Comparison of ENCODE assay signal across 13 cellular contexts in the genomic region with DNA sequence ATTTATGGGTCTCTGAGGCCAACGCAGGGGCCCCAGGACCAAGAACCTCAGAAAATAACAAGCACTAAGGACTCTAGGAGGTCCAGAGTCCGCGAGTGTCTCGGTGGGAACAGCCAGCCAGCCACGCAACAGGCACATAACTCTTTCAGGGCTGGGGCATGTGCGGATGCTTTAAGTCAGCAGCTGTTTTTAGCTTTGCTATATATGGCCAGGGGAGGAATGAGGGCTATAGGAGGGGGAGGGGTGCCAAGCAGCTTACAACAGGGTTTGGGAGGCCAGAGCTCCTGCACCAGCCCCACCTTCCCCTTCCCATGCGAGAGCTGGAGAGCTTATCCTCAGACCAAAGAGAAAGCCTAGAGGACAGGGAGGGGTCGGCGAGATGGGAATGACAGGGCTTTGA. TPM values are rescaled to one million over a fixed set of nuclear protein-coding genes. Genes with fewer than 3 reads are reported as not detected.
DNase-seq lines count a peak whose midpoint lies in the region; ATAC-seq and TF ChIP-seq lines count a peak whose summit lies in the region.
"Had no signal": no experiment of that assay in that cellular context is flagged by ENCODE, and none has a peak within 500 bp of the region (broad histone marks: within the 10 kb centered on the region; RNA-seq: fewer than 3 reads in every experiment).

No MANE protein-coding gene starts in this region.

- ATAC-seq in GM21737 (IDR thresholded peaks at IDR 0.05; ENCODE audit: unreplicated experiment) = no peak
- ATAC-seq: activated naive CD4-positive, alpha-beta T cell treated with anti-CD3 and anti-CD28 coated beads, Interleukin-2, amount 50 U/mL, for 72 hours; K562; naive thymus-derived CD4-positive, alpha-beta T cell had no signal

- TF ChIP-seq CTCF in esophagus muscularis mucosa (IDR thresholded peaks at IDR 0.05) = no peak

- H3K9me3 ChIP-seq in esophagus muscularis mucosa (no peaks in the 10 kb centered on the region), stomach smooth muscle (ENCODE audit: control insufficient read depth in 2 of 2, low read length in 2 of 2) (no peaks in the 10 kb centered on the region)
- no peaks in the 10 kb centered on the region for H3K9me3 ChIP-seq in CD8-positive, alpha-beta memory T cell (ENCODE audit: low read length)

- no peaks in the 10 kb centered on the region for H3K9me3 Mint-ChIP-seq in CD8-positive, alpha-beta memory T cell
- H3K9me3 Mint-ChIP-seq: activated naive CD4-positive, alpha-beta T cell treated with anti-CD3 and anti-CD28 coated beads, Interleukin-2, amount 50 U/mL, for 72 hours; naive thymus-derived CD4-positive, alpha-beta T cell had no signal

- H3K27ac ChIP-seq in esophagus muscularis mucosa (replicated peaks in 1 of 4) (peak overlapping the region; percentile 90 to 98 (median 96)), stomach smooth muscle (ENCODE audit: low read length) (peak overlapping the region; percentile 89)
- H3K27ac ChIP-seq in CD8-positive, alpha-beta memory T cell (ENCODE audit: low read depth, low read length) = no peak overlapping the region

- H3K36me3 ChIP-seq in esophagus muscularis mucosa (peaks cover 0 to 12% (median 2%) of the 10 kb centered on the region in 4 donors), stomach smooth muscle (ENCODE audit: control insufficient read depth in 2 of 2, insufficient read depth in 2 of 2, low read length in 2 of 2) (peaks cover 0 to 2% of the 10 kb centered on the region in 2 donors)
- H3K36me3 ChIP-seq in CD8-positive, alpha-beta memory T cell (ENCODE audit: insufficient read depth, low read length) = no peaks in the 10 kb centered on the region

- DNase-seq in LHCN-M2 (ENCODE audit: low read depth) (peak; percentile 93), esophagus muscularis mucosa (ENCODE audit: extremely low spot score) (no peak), left kidney (ENCODE audit: low read depth, low spot score) (peak; percentile 56), 8988T (no peak), NCI-H524 treated with DMSO at 0.1 percent for 48 hours (lab: John Stamatoyannopoulos, UW) (no peak)
- DNase-seq in CD8-positive, alpha-beta memory T cell = no peak
- DNase-seq: naive thymus-derived CD4-positive, alpha-beta T cell; NCI-H2029 had no signal

- 18% methylated on average over 6 of the region's 9 CpGs for WGBS in esophagus muscularis mucosa

- no peak for TF ChIP-seq POLR2A in esophagus muscularis mucosa (IDR thresholded peaks at IDR 0.05; ENCODE audit: low read depth)

- no peaks in the 10 kb centered on the region for H3K4me1 Mint-ChIP-seq in CD8-positive, alpha-beta memory T cell
- H3K4me1 Mint-ChIP-seq: naive thymus-derived CD4-positive, alpha-beta T cell had no signal

- H3K27me3 ChIP-seq in esophagus muscularis mucosa (no peaks in the 10 kb centered on the region), stomach smooth muscle (ENCODE audit: control insufficient read depth in 1 of 2, insufficient read depth in 2 of 2, low read length in 2 of 2) (no peaks in the 10 kb centered on the region)
- H3K27me3 ChIP-seq in CD8-positive, alpha-beta memory T cell (ENCODE audit: insufficient read depth, low read length, poor library complexity, severe bottlenecking) = peaks cover 9% of the 10 kb centered on the region

- no peak overlapping the region for H3K27ac Mint-ChIP-seq in CD8-positive, alpha-beta memory T cell
- H3K27ac Mint-ChIP-seq: activated naive CD4-positive, alpha-beta T cell treated with anti-CD3 and anti-CD28 coated beads, Interleukin-2, amount 50 U/mL, for 72 hours; naive thymus-derived CD4-positive, alpha-beta T cell had no signal

- peaks cover 23 to 50% of the 10 kb centered on the region in 2 donors for H3K27me3 Mint-ChIP-seq in CD8-positive, alpha-beta memory T cell

- H3K4me3 ChIP-seq in esophagus muscularis mucosa = peak overlapping the region; percentile 58 to 80 (median 72)
- H3K4me3 ChIP-seq in stomach smooth muscle (ENCODE audit: low read length in 2 of 2) = peak overlapping the region; percentile 50 to 94
- H3K4me3 ChIP-seq in CD8-positive, alpha-beta memory T cell (ENCODE audit: low read length) = no peak overlapping the region
- H3K4me3 ChIP-seq: K562 had no signal

- H3K36me3 Mint-ChIP-seq in CD8-positive, alpha-beta memory T cell = no peaks in the 10 kb centered on the region
- H3K36me3 Mint-ChIP-seq: naive thymus-derived CD4-positive, alpha-beta T cell had no signal

- TF ChIP-seq EP300 in esophagus muscularis mucosa (IDR thresholded peaks at IDR 0.05) = no peak

- no peak overlapping the region for H3K4me3 Mint-ChIP-seq in CD8-positive, alpha-beta memory T cell
- H3K4me3 Mint-ChIP-seq: naive thymus-derived CD4-positive, alpha-beta T cell had no signal

- POLR2A ChIA-PET in CD8-positive, alpha-beta memory T cell (lab: Charles Lee) = no interaction called here

- intact Hi-C loops in esophagus muscularis mucosa (cut with DNase I) = no loop called here

- H3K4me1 ChIP-seq in esophagus muscularis mucosa (peaks cover 41 to 70% (median 67%) of the 10 kb centered on the region in 4 donors), stomach smooth muscle (ENCODE audit: control insufficient read depth, insufficient read depth, low read length) (peaks cover 54% of the 10 kb centered on the region)
- H3K4me1 ChIP-seq in CD8-positive, alpha-beta memory T cell (ENCODE audit: insufficient read depth, low read length) = no peaks in the 10 kb centered on the region

- CTCF ChIA-PET in CD8-positive, alpha-beta memory T cell (lab: Charles Lee) = interaction anchor here (4.1 kb wide), 1 partner anchor 9 kb away, joined by 24 read pairs; no protein-coding TSS in a partner anchor

- H3K9ac ChIP-seq in stomach smooth muscle (ENCODE audit: low read length in 2 of 2) = peak overlapping the region; percentile 69 to 73

RNA-seq across cellular contexts. Expression of gene JPH2, which starts 6.2 kb away (rescaled TPM):
- total RNA-seq in LHCN-M2 (2014; rRNA removed) = 24.4 and 31.8 TPM in 2 replicates
- polyA plus RNA-seq in LHCN-M2 (2012) = 32.9 TPM
- 100 to 1,000 TPM; 187 to 441 (median 295) TPM for total RNA-seq in esophagus muscularis mucosa
- total RNA-seq in CD8-positive, alpha-beta memory T cell = not detected
- polyA plus RNA-seq in CD8-positive, alpha-beta memory T cell = not detected
- total RNA-seq: K562; T-helper 1 cell treated with Interleukin-12 subunit alpha and Interleukin-12 subunit beta and Interleukin-4 antibody, amounts not matched to agents 30 ng/mL and 1 ng/mL, for 36 hours had no signal
- polyA plus RNA-seq: K562; naive thymus-derived CD4-positive, alpha-beta T cell had no signal

RNA-seq across cellular contexts. Expression of gene OSER1, which starts 29.8 kb away (rescaled TPM):
- 32.4 and 35.5 TPM in 2 replicates for total RNA-seq in LHCN-M2 (2014; rRNA removed)
- 27.9 TPM for polyA plus RNA-seq in LHCN-M2 (2012)
- 10 to 100 TPM; 45.2 to 94.4 (median 71.0) TPM for total RNA-seq in esophagus muscularis mucosa
- total RNA-seq in CD8-positive, alpha-beta memory T cell = 10 to 100 TPM; 24.8 to 25.7 TPM
- 35.1 TPM for polyA plus RNA-seq in CD8-positive, alpha-beta memory T cell

Comparison
In these comparisons a context has a peak if more than half of its experiments do, and no peak if none do; other contexts are left out.
1. DNase-seq: peak in LHCN-M2 (single experiment) and left kidney (single experiment); none in esophagus muscularis mucosa (single experiment), 8988T (single experiment), CD8-positive, alpha-beta memory T cell (0 of 5) and NCI-H524 treated with DMSO at 0.1 percent for 48 hours (single experiment).
2. RNA of gene JPH2, which starts 6.2 kb away (total RNA-seq): 187 to 441 TPM in esophagus muscularis mucosa and 24.4 to 31.8 TPM in LHCN-M2; not detected in CD8-positive, alpha-beta memory T cell; every median in the first group is over 10 times any median in the second.